ENCODE assay signal across 8 cellular contexts in the genomic region with DNA sequence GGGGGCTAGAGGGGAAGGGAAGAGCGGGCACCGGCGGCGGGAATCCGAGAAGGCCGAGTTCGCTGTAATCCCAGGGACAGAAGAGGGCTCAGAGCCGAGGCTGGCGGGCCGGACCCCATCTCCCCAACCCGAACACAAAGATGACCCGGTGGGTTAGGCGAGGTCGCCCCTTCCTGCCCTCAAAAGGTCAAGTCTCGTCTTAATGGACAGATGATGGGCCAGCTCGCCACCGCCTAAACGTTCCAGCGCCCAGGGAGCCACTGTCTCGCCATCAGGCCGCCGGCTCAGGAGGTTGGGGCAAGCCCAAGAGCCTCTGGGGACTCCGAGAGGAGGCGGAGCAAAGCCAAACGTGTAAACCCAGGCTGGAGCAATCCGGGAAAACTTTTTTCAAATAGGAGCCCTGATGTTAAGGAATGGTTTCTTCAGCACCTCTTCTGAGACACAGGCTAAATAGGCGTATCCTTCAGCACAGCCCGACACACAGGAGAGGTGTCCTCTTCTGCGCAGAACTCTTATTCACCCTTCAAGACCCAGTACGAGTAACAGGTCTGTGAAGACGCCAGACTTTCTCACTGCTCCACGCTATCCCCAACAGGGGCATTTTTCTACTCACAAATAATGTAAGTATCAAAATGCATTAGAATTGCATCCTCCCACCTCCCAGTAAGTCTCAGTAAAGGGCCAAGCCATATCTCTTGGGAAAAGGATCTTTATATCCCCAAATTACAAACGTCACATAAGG. TPM values are rescaled to one million over a fixed set of nuclear protein-coding genes. Genes with fewer than 3 reads are reported as not detected.
DNase-seq lines count a peak whose midpoint lies in the region; ATAC-seq lines count a peak whose summit lies in the region.

No MANE protein-coding gene starts in this region.

- no peaks in the 10 kb centered on the region for H3K9me3 ChIP-seq in CD8-positive, alpha-beta memory T cell (ENCODE audit: low read length)
- H3K9me3 ChIP-seq in neuron (ENCODE audit: low read length) = peaks cover 4% of the 10 kb centered on the region

- peaks cover 51% of the 10 kb centered on the region for H3K27me3 ChIP-seq in CD8-positive, alpha-beta memory T cell (ENCODE audit: insufficient read depth, low read length, poor library complexity, severe bottlenecking)
- peaks cover 72% of the 10 kb centered on the region for H3K27me3 ChIP-seq in neuron (ENCODE audit: insufficient read depth, low read length)

- peaks cover 24 to 41% (median 36%) of the 10 kb centered on the region in 3 donors for H3K4me1 Mint-ChIP-seq in CD8-positive, alpha-beta memory T cell

- no peak overlapping the region for H3K27ac Mint-ChIP-seq in CD8-positive, alpha-beta memory T cell

- DNase-seq in CD8-positive, alpha-beta memory T cell = no peak
- DNase-seq in NCI-H2171 treated with DMSO at 0.1 percent for 48 hours (lab: John Stamatoyannopoulos, UW) (peak; percentile 31), DMS114 treated with DMSO at 0.1 percent for 48 hours (lab: John Stamatoyannopoulos, UW; ENCODE audit: unreplicated experiment) (no peak)

- peaks cover 3 to 6% (median 3%) of the 10 kb centered on the region in 3 donors for H3K36me3 Mint-ChIP-seq in CD8-positive, alpha-beta memory T cell

- H3K27ac ChIP-seq in CD8-positive, alpha-beta memory T cell (ENCODE audit: low read depth, low read length) = no peak overlapping the region

- H3K4me3 Mint-ChIP-seq in CD8-positive, alpha-beta memory T cell = peak overlapping the region; percentile 68 to 88 (median 78)

- ATAC-seq in esophagus mucosa = peak; percentile 28
- no peak for ATAC-seq in GM18520 (IDR thresholded peaks at IDR 0.05; ENCODE audit: unreplicated experiment)
- ATAC-seq in GM18870 (IDR thresholded peaks at IDR 0.05; ENCODE audit: unreplicated experiment) = no peak
- no peak for ATAC-seq in GM18867 (IDR thresholded peaks at IDR 0.05; ENCODE audit: unreplicated experiment)

- H3K4me1 ChIP-seq in CD8-positive, alpha-beta memory T cell (ENCODE audit: insufficient read depth, low read length) = peaks cover 19% of the 10 kb centered on the region
- H3K4me1 ChIP-seq in neuron (ENCODE audit: insufficient read depth, low read length) = peaks cover 15% of the 10 kb centered on the region

- H3K4me3 ChIP-seq in CD8-positive, alpha-beta memory T cell (ENCODE audit: low read length) = peak overlapping the region; percentile 33
- peak overlapping the region; percentile 32 for H3K4me3 ChIP-seq in neuron (ENCODE audit: low read length)

- peak overlapping the region; percentile 39 for H2AFZ ChIP-seq in neuron (ENCODE audit: low read depth, low read length)

- peaks cover 57% of the 10 kb centered on the region in 2 donors for H3K27me3 Mint-ChIP-seq in CD8-positive, alpha-beta memory T cell

- no peaks in the 10 kb centered on the region for H3K9me3 Mint-ChIP-seq in CD8-positive, alpha-beta memory T cell

- no peaks in the 10 kb centered on the region for H3K36me3 ChIP-seq in CD8-positive, alpha-beta memory T cell (ENCODE audit: insufficient read depth, low read length)
- peaks cover 2% of the 10 kb centered on the region for H3K36me3 ChIP-seq in neuron (ENCODE audit: insufficient read depth, low read length)

- CTCF ChIA-PET in CD8-positive, alpha-beta memory T cell (lab: Charles Lee) = no interaction called here

- POLR2A ChIA-PET in CD8-positive, alpha-beta memory T cell (lab: Charles Lee) = no interaction called here

RNA-seq across cellular contexts. Expression of gene POU4F1, which starts 6.3 kb away (rescaled TPM):
- total RNA-seq in CD8-positive, alpha-beta memory T cell = under 1 TPM; 0.07 to 0.09 TPM
- polyA plus RNA-seq in CD8-positive, alpha-beta memory T cell = not detected
- 0.08 TPM for total RNA-seq in esophagus mucosa

RNA-seq across cellular contexts. Expression of gene OBI1, which starts 49.3 kb away (rescaled TPM):
- 10 to 100 TPM; 20.6 to 20.9 TPM for total RNA-seq in CD8-positive, alpha-beta memory T cell
- polyA plus RNA-seq in CD8-positive, alpha-beta memory T cell = 12.6 TPM
- total RNA-seq in esophagus mucosa = 5.2 TPM
